13 cellular contexts compared by ENCODE assay signal in the genomic region with DNA sequence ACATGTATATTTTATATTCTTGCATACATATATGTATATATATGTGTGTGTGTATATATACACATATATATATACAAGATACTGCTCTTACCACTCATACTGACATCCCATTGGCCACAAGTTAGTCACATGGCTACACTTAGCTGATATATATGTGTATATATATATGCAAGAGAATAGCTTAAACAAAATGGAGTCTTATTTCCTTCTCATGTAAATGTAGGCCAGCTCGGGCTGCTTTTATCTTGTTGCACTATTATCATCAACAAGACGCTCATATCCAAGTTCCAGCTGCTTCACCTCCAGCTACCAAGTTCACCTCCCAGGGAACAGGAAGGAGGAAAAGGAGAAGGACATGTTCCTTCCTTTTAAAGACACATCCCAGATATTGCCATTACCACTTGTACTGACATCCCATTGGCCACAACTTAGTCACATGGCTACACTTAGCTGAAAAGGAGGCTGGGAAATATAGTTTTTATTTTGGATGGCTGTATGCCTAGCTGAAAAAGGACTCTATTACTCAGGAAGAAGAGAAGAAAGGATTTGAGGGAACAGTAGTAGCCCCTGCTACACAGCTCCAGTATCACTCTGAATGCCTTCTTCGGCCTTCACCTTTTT. TPM values are rescaled to one million over a fixed set of nuclear protein-coding genes. Genes with fewer than 3 reads are reported as not detected.
A peak's percentile ranks its signal among the peaks of the same experiment; 100 is the strongest.
DNase-seq lines count a peak whose midpoint lies in the region; FAIRE-seq and TF ChIP-seq lines count a peak whose summit lies in the region.
"Had no signal": no experiment of that assay in that cellular context is flagged by ENCODE, and none has a peak within 500 bp of the region (broad histone marks: within the 10 kb centered on the region; RNA-seq: fewer than 3 reads in every experiment).

No MANE protein-coding gene starts in this region.

- no peaks in the 10 kb centered on the region for H3K9me2 ChIP-seq in neural cell (ENCODE audit: insufficient read depth, low read length)

- no peak for TF ChIP-seq RAD21 in neural cell (conservative IDR thresholded peaks at IDR 0.05)

- TF ChIP-seq CTCF in neural cell (IDR thresholded peaks at IDR 0.05; ENCODE audit: poor library complexity, severe bottlenecking), result no peak

- no peaks in the 10 kb centered on the region for H3K36me3 ChIP-seq in neural cell (ENCODE audit: insufficient read depth, low read length)
- H3K36me3 ChIP-seq: esophagus muscularis mucosa had no signal

- no peak overlapping the region for H3K4me2 ChIP-seq in neural cell (ENCODE audit: low read length)

- H2AFZ ChIP-seq in neural cell (ENCODE audit: low read depth, low read length), result peak overlapping the region; percentile 35

- peak; percentile 66 for FAIRE-seq in TTC549 (lab: Jason Lieb, UNC)

- no peaks in the 10 kb centered on the region for H3F3A ChIP-seq in neural cell (ENCODE audit: insufficient read depth, low read length, poor library complexity, severe bottlenecking)

- no peaks in the 10 kb centered on the region for H3K9me3 ChIP-seq in neural cell (ENCODE audit: low read length)
- H3K9me3 ChIP-seq: esophagus muscularis mucosa had no signal

- DNase-seq in DMS 273 (lab: John Stamatoyannopoulos, UW; ENCODE audit: unreplicated experiment) (peak; percentile 19), DMS 273 treated with DMSO at 0.1 percent for 48 hours (lab: John Stamatoyannopoulos, UW) (no peak), DMS153 (lab: John Stamatoyannopoulos, UW) (no peak), NCI-H345 treated with DMSO at 0.1 percent for 48 hours (lab: John Stamatoyannopoulos, UW; ENCODE audit: unreplicated experiment) (no peak)
- DNase-seq: anterior cingulate cortex; Karpas-422; NCI-H82; nephron progenitor cell; stimulated activated CD4-positive, alpha-beta T cell treated with anti-CD3 and anti-CD28 coated beads, Interleukin-12 subunit alpha, Interleukin-12 subunit beta, amount 100 ng/mL, for 4 hours had no signal

- no peaks in the 10 kb centered on the region for H4K20me1 ChIP-seq in neural cell (ENCODE audit: insufficient read depth)

- no peaks in the 10 kb centered on the region for H3K79me2 ChIP-seq in neural cell (replicated peaks; ENCODE audit: insufficient read depth, low read length)

- H3K9ac ChIP-seq in neural cell (ENCODE audit: low read length), result no peak overlapping the region

- H3K27ac ChIP-seq in neural cell (ENCODE audit: low read length), result peak overlapping the region; percentile 61
- H3K27ac ChIP-seq: 22Rv1, esophagus muscularis mucosa had no signal

- no peak overlapping the region for H3K4me3 ChIP-seq in neural cell (ENCODE audit: low read length)
- H3K4me3 ChIP-seq: esophagus muscularis mucosa had no signal

- TF ChIP-seq EP300 in neural cell (conservative IDR thresholded peaks at IDR 0.05; ENCODE audit: poor library complexity, severe bottlenecking), result no peak

- no peaks in the 10 kb centered on the region for H3K27me3 ChIP-seq in neural cell (ENCODE audit: insufficient read depth, low read depth, low read length)
- H3K27me3 ChIP-seq: esophagus muscularis mucosa had no signal

TF ChIP-seq in neural cell, 6 proteins besides CTCF, POLR2A, EP300 and RAD21:
- no peak for TF ChIP-seq POLR2AphosphoS5 (IDR thresholded peaks at IDR 0.05)
- no peak for TF ChIP-seq TAF1 (IDR thresholded peaks at IDR 0.05; ENCODE audit: low read depth)
- TF ChIP-seq MXI1 (conservative IDR thresholded peaks at IDR 0.05; ENCODE audit: poor library complexity, severe bottlenecking), result no peak
- TF ChIP-seq, protein P1, sequence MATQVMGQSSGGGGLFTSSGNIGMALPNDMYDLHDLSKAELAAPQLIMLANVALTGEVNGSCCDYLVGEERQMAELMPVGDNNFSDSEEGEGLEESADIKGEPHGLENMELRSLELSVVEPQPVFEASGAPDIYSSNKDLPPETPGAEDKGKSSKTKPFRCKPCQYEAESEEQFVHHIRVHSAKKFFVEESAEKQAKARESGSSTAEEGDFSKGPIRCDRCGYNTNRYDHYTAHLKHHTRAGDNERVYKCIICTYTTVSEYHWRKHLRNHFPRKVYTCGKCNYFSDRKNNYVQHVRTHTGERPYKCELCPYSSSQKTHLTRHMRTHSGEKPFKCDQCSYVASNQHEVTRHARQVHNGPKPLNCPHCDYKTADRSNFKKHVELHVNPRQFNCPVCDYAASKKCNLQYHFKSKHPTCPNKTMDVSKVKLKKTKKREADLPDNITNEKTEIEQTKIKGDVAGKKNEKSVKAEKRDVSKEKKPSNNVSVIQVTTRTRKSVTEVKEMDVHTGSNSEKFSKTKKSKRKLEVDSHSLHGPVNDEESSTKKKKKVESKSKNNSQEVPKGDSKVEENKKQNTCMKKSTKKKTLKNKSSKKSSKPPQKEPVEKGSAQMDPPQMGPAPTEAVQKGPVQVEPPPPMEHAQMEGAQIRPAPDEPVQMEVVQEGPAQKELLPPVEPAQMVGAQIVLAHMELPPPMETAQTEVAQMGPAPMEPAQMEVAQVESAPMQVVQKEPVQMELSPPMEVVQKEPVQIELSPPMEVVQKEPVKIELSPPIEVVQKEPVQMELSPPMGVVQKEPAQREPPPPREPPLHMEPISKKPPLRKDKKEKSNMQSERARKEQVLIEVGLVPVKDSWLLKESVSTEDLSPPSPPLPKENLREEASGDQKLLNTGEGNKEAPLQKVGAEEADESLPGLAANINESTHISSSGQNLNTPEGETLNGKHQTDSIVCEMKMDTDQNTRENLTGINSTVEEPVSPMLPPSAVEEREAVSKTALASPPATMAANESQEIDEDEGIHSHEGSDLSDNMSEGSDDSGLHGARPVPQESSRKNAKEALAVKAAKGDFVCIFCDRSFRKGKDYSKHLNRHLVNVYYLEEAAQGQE (IDR thresholded peaks at IDR 0.05; ENCODE audit: borderline replicate concordance), result no peak
- no peak for TF ChIP-seq EZH2 (IDR thresholded peaks at IDR 0.05; ENCODE audit: borderline replicate concordance, insufficient read depth, low read length, poor library complexity, severe bottlenecking)

RNA-seq across cellular contexts. Expression of a gene that starts 1.9 kb away (rescaled TPM):
- not detected in 2 replicates for polyA plus RNA-seq in neural cell
- not detected in 2 replicates for polyA minus RNA-seq in neural cell

RNA-seq across cellular contexts. Expression of a gene that starts 5.8 kb away (rescaled TPM):
- 34.5 and 64.7 TPM in 2 replicates for polyA plus RNA-seq in neural cell
- polyA minus RNA-seq in neural cell, result 37.3 and 41.6 TPM in 2 replicates

RNA-seq across cellular contexts. Expression of a gene that starts 20.8 kb away (rescaled TPM):
- polyA plus RNA-seq in neural cell, result 19.1 and 20.5 TPM in 2 replicates
- 22.6 and 25.6 TPM in 2 replicates for polyA minus RNA-seq in neural cell

RNA-seq across cellular contexts. Expression of a gene that starts 29.5 kb away (rescaled TPM):
- not detected in 2 replicates for polyA plus RNA-seq in neural cell
- polyA minus RNA-seq in neural cell, result not detected in 2 replicates

RNA-seq across cellular contexts. Expression of a gene that starts 36.1 kb away (rescaled TPM):
- not detected in 2 replicates for polyA plus RNA-seq in neural cell
- polyA minus RNA-seq in neural cell, result not detected in 2 replicates
